ENCODE assay signal across 1 cellular context in the genomic region with DNA sequence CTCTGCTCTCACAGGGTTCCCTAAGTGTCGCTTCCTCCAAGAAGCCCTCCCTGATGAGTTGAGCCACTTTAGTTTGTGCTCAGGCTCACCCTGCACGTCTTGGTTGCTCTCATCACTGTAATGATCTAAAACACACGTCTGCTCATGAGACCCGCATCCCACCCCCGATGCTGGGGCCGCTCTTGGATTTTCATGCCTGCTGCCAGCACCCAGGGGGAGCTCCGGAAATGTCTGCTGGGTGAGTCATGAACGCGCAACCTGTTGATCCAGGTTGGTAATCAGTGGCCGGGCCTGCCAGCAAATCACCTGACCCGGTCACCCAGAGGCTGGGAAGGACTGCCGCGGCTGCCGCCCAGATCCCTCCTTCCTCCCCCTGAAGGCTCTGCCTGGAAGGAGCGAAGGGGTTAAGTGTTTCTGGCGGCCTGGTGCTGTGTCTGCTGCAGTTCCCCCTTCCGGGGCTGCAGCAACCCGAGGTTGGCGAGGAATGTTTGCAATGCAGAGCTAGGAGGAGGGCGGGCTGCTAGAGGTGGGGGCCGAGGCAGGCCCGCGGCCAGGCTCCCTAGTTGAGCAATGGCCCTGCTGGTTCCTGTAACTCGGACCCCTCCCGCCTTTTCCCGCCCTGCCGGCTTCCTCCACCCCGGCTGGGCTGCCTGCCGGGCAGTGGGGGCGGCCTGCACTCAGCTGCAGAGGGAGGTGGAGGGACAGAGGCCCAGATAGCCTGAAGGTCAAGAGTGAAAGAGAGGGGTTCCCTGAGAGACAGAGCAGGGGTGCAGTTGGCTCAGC.
TF ChIP-seq lines count a peak whose summit lies in the region.

No MANE protein-coding gene starts in this region.

TF ChIP-seq in HEK293, 187 proteins besides CTCF, POLR2A, EP300 and RAD21 (continued from another document):
- TF ChIP-seq, protein P1, sequence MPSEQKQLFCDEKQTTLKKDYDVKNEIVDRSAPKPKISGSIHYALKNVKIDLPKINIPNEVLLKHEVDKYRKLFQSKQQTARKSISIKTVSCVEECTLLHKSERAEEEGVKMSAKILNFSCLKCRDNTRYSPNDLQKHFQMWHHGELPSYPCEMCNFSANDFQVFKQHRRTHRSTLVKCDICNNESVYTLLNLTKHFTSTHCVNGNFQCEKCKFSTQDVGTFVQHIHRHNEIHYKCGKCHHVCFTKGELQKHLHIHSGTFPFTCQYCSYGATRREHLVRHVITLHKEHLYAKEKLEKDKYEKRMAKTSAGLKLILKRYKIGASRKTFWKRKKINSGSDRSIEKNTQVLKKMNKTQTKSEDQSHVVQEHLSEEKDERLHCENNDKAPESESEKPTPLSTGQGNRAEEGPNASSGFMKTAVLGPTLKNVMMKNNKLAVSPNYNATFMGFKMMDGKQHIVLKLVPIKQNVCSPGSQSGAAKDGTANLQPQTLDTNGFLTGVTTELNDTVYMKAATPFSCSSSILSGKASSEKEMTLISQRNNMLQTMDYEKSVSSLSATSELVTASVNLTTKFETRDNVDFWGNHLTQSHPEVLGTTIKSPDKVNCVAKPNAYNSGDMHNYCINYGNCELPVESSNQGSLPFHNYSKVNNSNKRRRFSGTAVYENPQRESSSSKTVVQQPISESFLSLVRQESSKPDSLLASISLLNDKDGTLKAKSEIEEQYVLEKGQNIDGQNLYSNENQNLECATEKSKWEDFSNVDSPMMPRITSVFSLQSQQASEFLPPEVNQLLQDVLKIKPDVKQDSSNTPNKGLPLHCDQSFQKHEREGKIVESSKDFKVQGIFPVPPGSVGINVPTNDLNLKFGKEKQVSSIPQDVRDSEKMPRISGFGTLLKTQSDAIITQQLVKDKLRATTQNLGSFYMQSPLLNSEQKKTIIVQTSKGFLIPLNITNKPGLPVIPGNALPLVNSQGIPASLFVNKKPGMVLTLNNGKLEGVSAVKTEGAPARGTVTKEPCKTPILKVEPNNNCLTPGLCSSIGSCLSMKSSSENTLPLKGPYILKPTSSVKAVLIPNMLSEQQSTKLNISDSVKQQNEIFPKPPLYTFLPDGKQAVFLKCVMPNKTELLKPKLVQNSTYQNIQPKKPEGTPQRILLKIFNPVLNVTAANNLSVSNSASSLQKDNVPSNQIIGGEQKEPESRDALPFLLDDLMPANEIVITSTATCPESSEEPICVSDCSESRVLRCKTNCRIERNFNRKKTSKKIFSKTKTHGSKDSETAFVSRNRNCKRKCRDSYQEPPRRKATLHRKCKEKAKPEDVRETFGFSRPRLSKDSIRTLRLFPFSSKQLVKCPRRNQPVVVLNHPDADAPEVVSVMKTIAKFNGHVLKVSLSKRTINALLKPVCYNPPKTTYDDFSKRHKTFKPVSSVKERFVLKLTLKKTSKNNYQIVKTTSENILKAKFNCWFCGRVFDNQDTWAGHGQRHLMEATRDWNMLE (tag by site-specific recombination; conservative IDR thresholded peaks at IDR 0.05; ENCODE audit: low read depth) = no peak; the same call in 1 of the 2 replicates
- TF ChIP-seq SP2 (tag by site-specific recombination; IDR thresholded peaks at IDR 0.05) = peak; percentile 72
- peak; percentile 70 for TF ChIP-seq ZFHX2 (tag by site-specific recombination; conservative IDR thresholded peaks at IDR 0.05)
- 0 out of 2 replicates have a peak, but pooled peaks have one; percentile 44 for TF ChIP-seq ZFP37 (tag by site-specific recombination; IDR thresholded peaks at IDR 0.05)
- peak; percentile 89 for TF ChIP-seq SP7 (tag by site-specific recombination; IDR thresholded peaks at IDR 0.05)
- TF ChIP-seq, protein P2, sequence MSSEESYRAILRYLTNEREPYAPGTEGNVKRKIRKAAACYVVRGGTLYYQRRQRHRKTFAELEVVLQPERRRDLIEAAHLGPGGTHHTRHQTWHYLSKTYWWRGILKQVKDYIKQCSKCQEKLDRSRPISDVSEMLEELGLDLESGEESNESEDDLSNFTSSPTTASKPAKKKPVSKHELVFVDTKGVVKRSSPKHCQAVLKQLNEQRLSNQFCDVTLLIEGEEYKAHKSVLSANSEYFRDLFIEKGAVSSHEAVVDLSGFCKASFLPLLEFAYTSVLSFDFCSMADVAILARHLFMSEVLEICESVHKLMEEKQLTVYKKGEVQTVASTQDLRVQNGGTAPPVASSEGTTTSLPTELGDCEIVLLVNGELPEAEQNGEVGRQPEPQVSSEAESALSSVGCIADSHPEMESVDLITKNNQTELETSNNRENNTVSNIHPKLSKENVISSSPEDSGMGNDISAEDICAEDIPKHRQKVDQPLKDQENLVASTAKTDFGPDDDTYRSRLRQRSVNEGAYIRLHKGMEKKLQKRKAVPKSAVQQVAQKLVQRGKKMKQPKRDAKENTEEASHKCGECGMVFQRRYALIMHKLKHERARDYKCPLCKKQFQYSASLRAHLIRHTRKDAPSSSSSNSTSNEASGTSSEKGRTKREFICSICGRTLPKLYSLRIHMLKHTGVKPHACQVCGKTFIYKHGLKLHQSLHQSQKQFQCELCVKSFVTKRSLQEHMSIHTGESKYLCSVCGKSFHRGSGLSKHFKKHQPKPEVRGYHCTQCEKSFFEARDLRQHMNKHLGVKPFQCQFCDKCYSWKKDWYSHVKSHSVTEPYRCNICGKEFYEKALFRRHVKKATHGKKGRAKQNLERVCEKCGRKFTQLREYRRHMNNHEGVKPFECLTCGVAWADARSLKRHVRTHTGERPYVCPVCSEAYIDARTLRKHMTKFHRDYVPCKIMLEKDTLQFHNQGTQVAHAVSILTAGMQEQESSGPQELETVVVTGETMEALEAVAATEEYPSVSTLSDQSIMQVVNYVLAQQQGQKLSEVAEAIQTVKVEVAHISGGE (tag by site-specific recombination; conservative IDR thresholded peaks at IDR 0.05; ENCODE audit: low read depth) = peak; percentile 50; the same call in 1 of the 2 replicates
- TF ChIP-seq ZNF777 (tag by site-specific recombination; IDR thresholded peaks at IDR 0.05; ENCODE audit: borderline replicate concordance) = no peak
- TF ChIP-seq GLIS2 (tag by site-specific recombination; IDR thresholded peaks at IDR 0.05) = peak; percentile 68; the same call in 1 of the 2 replicates
- 0 out of 2 replicates have a peak, but pooled peaks have one; percentile 40 for TF ChIP-seq ZNF394 (tag by site-specific recombination; IDR thresholded peaks at IDR 0.05; ENCODE audit: borderline replicate concordance)
- TF ChIP-seq, protein P3, sequence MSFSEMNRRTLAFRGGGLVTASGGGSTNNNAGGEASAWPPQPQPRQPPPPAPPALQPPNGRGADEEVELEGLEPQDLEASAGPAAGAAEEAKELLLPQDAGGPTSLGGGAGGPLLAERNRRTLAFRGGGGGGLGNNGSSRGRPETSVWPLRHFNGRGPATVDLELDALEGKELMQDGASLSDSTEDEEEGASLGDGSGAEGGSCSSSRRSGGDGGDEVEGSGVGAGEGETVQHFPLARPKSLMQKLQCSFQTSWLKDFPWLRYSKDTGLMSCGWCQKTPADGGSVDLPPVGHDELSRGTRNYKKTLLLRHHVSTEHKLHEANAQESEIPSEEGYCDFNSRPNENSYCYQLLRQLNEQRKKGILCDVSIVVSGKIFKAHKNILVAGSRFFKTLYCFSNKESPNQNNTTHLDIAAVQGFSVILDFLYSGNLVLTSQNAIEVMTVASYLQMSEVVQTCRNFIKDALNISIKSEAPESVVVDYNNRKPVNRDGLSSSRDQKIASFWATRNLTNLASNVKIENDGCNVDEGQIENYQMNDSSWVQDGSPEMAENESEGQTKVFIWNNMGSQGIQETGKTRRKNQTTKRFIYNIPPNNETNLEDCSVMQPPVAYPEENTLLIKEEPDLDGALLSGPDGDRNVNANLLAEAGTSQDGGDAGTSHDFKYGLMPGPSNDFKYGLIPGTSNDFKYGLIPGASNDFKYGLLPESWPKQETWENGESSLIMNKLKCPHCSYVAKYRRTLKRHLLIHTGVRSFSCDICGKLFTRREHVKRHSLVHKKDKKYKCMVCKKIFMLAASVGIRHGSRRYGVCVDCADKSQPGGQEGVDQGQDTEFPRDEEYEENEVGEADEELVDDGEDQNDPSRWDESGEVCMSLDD (tag by site-specific recombination; IDR thresholded peaks at IDR 0.05) = peak; percentile 59
- TF ChIP-seq KLF7 (tag by site-specific recombination; IDR thresholded peaks at IDR 0.05; ENCODE audit: borderline replicate concordance) = no peak
- peak; percentile 36; the same call in 1 of the 2 replicates for TF ChIP-seq ZNF843 (tag by site-specific recombination; IDR thresholded peaks at IDR 0.05)
- TF ChIP-seq, protein P4, sequence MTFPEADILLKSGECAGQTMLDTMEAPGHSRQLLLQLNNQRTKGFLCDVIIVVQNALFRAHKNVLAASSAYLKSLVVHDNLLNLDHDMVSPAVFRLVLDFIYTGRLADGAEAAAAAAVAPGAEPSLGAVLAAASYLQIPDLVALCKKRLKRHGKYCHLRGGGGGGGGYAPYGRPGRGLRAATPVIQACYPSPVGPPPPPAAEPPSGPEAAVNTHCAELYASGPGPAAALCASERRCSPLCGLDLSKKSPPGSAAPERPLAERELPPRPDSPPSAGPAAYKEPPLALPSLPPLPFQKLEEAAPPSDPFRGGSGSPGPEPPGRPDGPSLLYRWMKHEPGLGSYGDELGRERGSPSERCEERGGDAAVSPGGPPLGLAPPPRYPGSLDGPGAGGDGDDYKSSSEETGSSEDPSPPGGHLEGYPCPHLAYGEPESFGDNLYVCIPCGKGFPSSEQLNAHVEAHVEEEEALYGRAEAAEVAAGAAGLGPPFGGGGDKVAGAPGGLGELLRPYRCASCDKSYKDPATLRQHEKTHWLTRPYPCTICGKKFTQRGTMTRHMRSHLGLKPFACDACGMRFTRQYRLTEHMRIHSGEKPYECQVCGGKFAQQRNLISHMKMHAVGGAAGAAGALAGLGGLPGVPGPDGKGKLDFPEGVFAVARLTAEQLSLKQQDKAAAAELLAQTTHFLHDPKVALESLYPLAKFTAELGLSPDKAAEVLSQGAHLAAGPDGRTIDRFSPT (tag by site-specific recombination; IDR thresholded peaks at IDR 0.05) = peak; percentile 60; the same call in 1 of the 2 replicates
- TF ChIP-seq ZXDB (tag by site-specific recombination; IDR thresholded peaks at IDR 0.05) = peak; percentile 98
